Comparison of ENCODE assay signal across 19 cellular contexts in genomic region chr5:124870070-124870469, GRCh38.
"Had no signal": no experiment of that assay in that cellular context is flagged by ENCODE, and none has a peak within 500 bp of the region (broad histone marks: within the 10 kb centered on the region; RNA-seq: fewer than 3 reads in every experiment).

No MANE protein-coding gene starts in this region.

- H3K27ac ChIP-seq: epithelial cell of prostate, left ventricle myocardium inferior, neutrophil, ovary, prostate gland, stomach had no signal

- H3K27me3 ChIP-seq: neutrophil, ovary, right atrium auricular region, stomach had no signal

- H3K36me3 ChIP-seq: left ventricle myocardium inferior, neutrophil, ovary, prostate gland, right atrium auricular region, stomach had no signal

- DNase-seq: activated CD4-positive, alpha-beta T cell treated with anti-CD3 and anti-CD28 coated beads for 4 hours; activated CD4-positive, alpha-beta T cell treated with anti-CD3 and anti-CD28 coated beads, Interleukin-2, amount 50 U/mL, for 48 hours; activated CD4-positive, CD25-positive, alpha-beta regulatory T cell; activated CD8-positive, alpha-beta memory T cell treated with anti-CD3 and anti-CD28 coated beads, Interleukin-2, amount 50 U/mL, for 48 hours; activated naive CD4-positive, alpha-beta T cell treated with Interleukin-2 at 50 U/mL for 16 hours; activated naive CD8-positive, alpha-beta T cell treated with anti-CD3 and anti-CD28 coated beads for 36 hours; activated T-cell treated with anti-CD3 and anti-CD28 coated beads, Interleukin-2, amount 50 U/mL, for 4 hours; amygdala; hippocampal formation; left ventricle myocardium inferior; ovary; stimulated activated CD4-positive, alpha-beta T cell treated with anti-CD3 and anti-CD28 coated beads, Interleukin-1b, Interleukin-23, amount 100 ng/mL, for 48 hours; stomach; T1000; trophoblast cell had no signal

- H3K4me3 ChIP-seq: left ventricle myocardium inferior, ovary, prostate gland, right atrium auricular region, stomach had no signal

- ATAC-seq: activated T-cell treated with anti-CD3 and anti-CD28 coated beads, Interleukin-2, amount 50 U/mL, for 4 hours had no signal

- H3K9me3 ChIP-seq: left ventricle myocardium inferior, neutrophil, ovary, prostate gland, right atrium auricular region, stomach had no signal

- H3K4me1 ChIP-seq: prostate gland had no signal
